Comparison of ENCODE assay signal across 1 cellular context in genomic region chr2:97663962-97664635, GRCh38.
A peak's percentile ranks its signal among the peaks of the same experiment; 100 is the strongest.
TF ChIP-seq lines count a peak whose summit lies in the region.

ACTR1B (minus strand) TSS chr2:97664044; CDS start chr2:97663890, 154 bp downstream.

TF ChIP-seq in WTC11, 78 proteins besides CTCF, POLR2A, EP300 and RAD21 (continued from another document):
- TF ChIP-seq STAT6 (CRISPR knock-in tag; conservative IDR thresholded peaks at IDR 0.05; ENCODE audit: low read depth) = no peak
- no peak for TF ChIP-seq NR3C1 (CRISPR knock-in tag; conservative IDR thresholded peaks at IDR 0.05; ENCODE audit: low read depth)
- TF ChIP-seq, protein P1, sequence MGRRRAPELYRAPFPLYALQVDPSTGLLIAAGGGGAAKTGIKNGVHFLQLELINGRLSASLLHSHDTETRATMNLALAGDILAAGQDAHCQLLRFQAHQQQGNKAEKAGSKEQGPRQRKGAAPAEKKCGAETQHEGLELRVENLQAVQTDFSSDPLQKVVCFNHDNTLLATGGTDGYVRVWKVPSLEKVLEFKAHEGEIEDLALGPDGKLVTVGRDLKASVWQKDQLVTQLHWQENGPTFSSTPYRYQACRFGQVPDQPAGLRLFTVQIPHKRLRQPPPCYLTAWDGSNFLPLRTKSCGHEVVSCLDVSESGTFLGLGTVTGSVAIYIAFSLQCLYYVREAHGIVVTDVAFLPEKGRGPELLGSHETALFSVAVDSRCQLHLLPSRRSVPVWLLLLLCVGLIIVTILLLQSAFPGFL (CRISPR knock-in tag; IDR thresholded peaks at IDR 0.05; ENCODE audit: borderline replicate concordance) = no peak
- TF ChIP-seq, protein P2, sequence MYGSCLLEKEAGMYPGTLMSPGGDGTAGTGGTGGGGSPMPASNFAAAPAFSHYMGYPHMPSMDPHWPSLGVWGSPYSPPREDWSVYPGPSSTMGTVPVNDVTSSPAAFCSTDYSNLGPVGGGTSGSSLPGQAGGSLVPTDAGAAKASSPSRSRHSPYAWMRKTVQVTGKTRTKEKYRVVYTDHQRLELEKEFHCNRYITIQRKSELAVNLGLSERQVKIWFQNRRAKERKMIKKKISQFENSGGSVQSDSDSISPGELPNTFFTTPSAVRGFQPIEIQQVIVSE (CRISPR knock-in tag; IDR thresholded peaks at IDR 0.05; ENCODE audit: borderline replicate concordance) = no peak
- TF ChIP-seq USF1 (CRISPR knock-in tag; IDR thresholded peaks at IDR 0.05) = peak; percentile 19; the same call in 1 of the 2 replicates
- no peak for TF ChIP-seq TEAD1 (CRISPR knock-in tag; IDR thresholded peaks at IDR 0.05)
- peak; percentile 89 for TF ChIP-seq NFYB (CRISPR knock-in tag; conservative IDR thresholded peaks at IDR 0.05; ENCODE audit: low read depth)
- no peak for TF ChIP-seq JAZF1 (CRISPR knock-in tag; IDR thresholded peaks at IDR 0.05)
- peak; percentile 50; the same call in 1 of the 2 replicates for TF ChIP-seq JUN (CRISPR knock-in tag; IDR thresholded peaks at IDR 0.05)
- TF ChIP-seq ESRRA (CRISPR knock-in tag; IDR thresholded peaks at IDR 0.05; ENCODE audit: borderline replicate concordance) = no peak
- peak; percentile 89 for TF ChIP-seq GABPB1 (CRISPR knock-in tag; IDR thresholded peaks at IDR 0.05)
- TF ChIP-seq FOXK1 (CRISPR knock-in tag; IDR thresholded peaks at IDR 0.05) = 0 out of 2 replicates have a peak, but pooled peaks have one; percentile 13
- TF ChIP-seq, protein P3, sequence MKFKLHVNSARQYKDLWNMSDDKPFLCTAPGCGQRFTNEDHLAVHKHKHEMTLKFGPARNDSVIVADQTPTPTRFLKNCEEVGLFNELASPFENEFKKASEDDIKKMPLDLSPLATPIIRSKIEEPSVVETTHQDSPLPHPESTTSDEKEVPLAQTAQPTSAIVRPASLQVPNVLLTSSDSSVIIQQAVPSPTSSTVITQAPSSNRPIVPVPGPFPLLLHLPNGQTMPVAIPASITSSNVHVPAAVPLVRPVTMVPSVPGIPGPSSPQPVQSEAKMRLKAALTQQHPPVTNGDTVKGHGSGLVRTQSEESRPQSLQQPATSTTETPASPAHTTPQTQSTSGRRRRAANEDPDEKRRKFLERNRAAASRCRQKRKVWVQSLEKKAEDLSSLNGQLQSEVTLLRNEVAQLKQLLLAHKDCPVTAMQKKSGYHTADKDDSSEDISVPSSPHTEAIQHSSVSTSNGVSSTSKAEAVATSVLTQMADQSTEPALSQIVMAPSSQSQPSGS (CRISPR knock-in tag; IDR thresholded peaks at IDR 0.05; ENCODE audit: borderline replicate concordance, low read depth) = no peak
- TF ChIP-seq, protein P4, sequence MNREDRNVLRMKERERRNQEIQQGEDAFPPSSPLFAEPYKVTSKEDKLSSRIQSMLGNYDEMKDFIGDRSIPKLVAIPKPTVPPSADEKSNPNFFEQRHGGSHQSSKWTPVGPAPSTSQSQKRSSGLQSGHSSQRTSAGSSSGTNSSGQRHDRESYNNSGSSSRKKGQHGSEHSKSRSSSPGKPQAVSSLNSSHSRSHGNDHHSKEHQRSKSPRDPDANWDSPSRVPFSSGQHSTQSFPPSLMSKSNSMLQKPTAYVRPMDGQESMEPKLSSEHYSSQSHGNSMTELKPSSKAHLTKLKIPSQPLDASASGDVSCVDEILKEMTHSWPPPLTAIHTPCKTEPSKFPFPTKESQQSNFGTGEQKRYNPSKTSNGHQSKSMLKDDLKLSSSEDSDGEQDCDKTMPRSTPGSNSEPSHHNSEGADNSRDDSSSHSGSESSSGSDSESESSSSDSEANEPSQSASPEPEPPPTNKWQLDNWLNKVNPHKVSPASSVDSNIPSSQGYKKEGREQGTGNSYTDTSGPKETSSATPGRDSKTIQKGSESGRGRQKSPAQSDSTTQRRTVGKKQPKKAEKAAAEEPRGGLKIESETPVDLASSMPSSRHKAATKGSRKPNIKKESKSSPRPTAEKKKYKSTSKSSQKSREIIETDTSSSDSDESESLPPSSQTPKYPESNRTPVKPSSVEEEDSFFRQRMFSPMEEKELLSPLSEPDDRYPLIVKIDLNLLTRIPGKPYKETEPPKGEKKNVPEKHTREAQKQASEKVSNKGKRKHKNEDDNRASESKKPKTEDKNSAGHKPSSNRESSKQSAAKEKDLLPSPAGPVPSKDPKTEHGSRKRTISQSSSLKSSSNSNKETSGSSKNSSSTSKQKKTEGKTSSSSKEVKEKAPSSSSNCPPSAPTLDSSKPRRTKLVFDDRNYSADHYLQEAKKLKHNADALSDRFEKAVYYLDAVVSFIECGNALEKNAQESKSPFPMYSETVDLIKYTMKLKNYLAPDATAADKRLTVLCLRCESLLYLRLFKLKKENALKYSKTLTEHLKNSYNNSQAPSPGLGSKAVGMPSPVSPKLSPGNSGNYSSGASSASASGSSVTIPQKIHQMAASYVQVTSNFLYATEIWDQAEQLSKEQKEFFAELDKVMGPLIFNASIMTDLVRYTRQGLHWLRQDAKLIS (CRISPR knock-in tag; IDR thresholded peaks at IDR 0.05; ENCODE audit: borderline replicate concordance) = no peak
- no peak for TF ChIP-seq PRRX2 (CRISPR knock-in tag; IDR thresholded peaks at IDR 0.05)
- TF ChIP-seq ERG (CRISPR knock-in tag; IDR thresholded peaks at IDR 0.05) = no peak
- no peak for TF ChIP-seq ELF4 (CRISPR knock-in tag; IDR thresholded peaks at IDR 0.05; ENCODE audit: low read depth)
